Comparison of ENCODE assay signal across 9 cellular contexts in genomic region chr2:201223089-201224073, GRCh38. TPM values are rescaled to one million over a fixed set of nuclear protein-coding genes. Genes with fewer than 3 reads are reported as not detected.
DNase-seq lines count a peak whose midpoint lies in the region; ATAC-seq and TF ChIP-seq lines count a peak whose summit lies in the region.
"Had no signal": no experiment of that assay in that cellular context is flagged by ENCODE, and none has a peak within 500 bp of the region (broad histone marks: within the 10 kb centered on the region; RNA-seq: fewer than 3 reads in every experiment).

No MANE protein-coding gene starts in this region.

- no peak for TF ChIP-seq RAD21 in SK-N-SH (IDR thresholded peaks at IDR 0.05; ENCODE audit: low read length)

- H3K27me3 ChIP-seq in SK-N-SH (ENCODE audit: insufficient read depth): no peaks in the 10 kb centered on the region
- H3K27me3 ChIP-seq in upper lobe of right lung: no peaks in the 10 kb centered on the region

- DNase-seq in stimulated activated naive CD8-positive, alpha-beta T cell treated with anti-CD3 and anti-CD28 coated beads, Interleukin-15, Interleukin-2, amounts not matched to agents 100 U/mL and 50 U/mL, for 24 hours: no peak
- DNase-seq in SK-N-SH: no peak
- no peak for DNase-seq in upper lobe of right lung
- DNase-seq in C1 segment of cervical spinal cord (lab: John Stamatoyannopoulos, UW): no peak
- no peak for DNase-seq in NCI-H510A treated with DMSO at 0.1 percent for 48 hours (lab: John Stamatoyannopoulos, UW)
- no peak for DNase-seq in foreskin melanocyte
- DNase-seq: COR-L47 had no signal

- peaks cover 0 to 9% of the 10 kb centered on the region in 2 experiments; a peak in 1 of 4 replicates for H3K4me1 ChIP-seq in SK-N-SH (ENCODE audit: control insufficient read depth in 1 of 2, insufficient read depth in 2 of 2, low read depth in 1 of 2, low read length in 1 of 2)
- H3K4me1 ChIP-seq in upper lobe of right lung: peaks cover 26% of the 10 kb centered on the region

- peak overlapping the region; percentile 40; the same call in 1 of the 2 replicates for H3K4me2 ChIP-seq in SK-N-SH

- WGBS in SK-N-SH (ENCODE audit: low lambda C conversion rate): 67% methylated on average over 7 of the region's 8 CpGs

- POLR2A ChIA-PET in SK-N-SH (lab: Yijun Ruan, JAX): no interaction called here

- H3K4me3 Mint-ChIP-seq in stimulated activated naive CD8-positive, alpha-beta T cell treated with anti-CD3 and anti-CD28 coated beads, Interleukin-15, Interleukin-2, amounts not matched to agents 100 ng/mL and 50 ng/mL, for 24 hours: peak overlapping the region; percentile 21

- H4K20me1 ChIP-seq in SK-N-SH (ENCODE audit: insufficient read depth): no peaks in the 10 kb centered on the region

- H3K27ac ChIP-seq in SK-N-SH (ENCODE audit: low read depth in 2 of 2, low read length in 1 of 2) (no peak overlapping the region), upper lobe of right lung (peak overlapping the region; percentile 3)

- H3F3A ChIP-seq in SK-N-SH (replicated peaks; ENCODE audit: insufficient read depth): no peaks in the 10 kb centered on the region

- no peak for TF ChIP-seq CTCF in SK-N-SH (IDR thresholded peaks at IDR 0.05)
- no peak for TF ChIP-seq CTCF in upper lobe of right lung (IDR thresholded peaks at IDR 0.05)

- peaks cover 43% of the 10 kb centered on the region for H3K4me1 Mint-ChIP-seq in stimulated activated naive CD8-positive, alpha-beta T cell treated with anti-CD3 and anti-CD28 coated beads, Interleukin-15, Interleukin-2, amounts not matched to agents 100 ng/mL and 50 ng/mL, for 24 hours (ENCODE audit: low read depth)

- H3K4me3 ChIP-seq in SK-N-SH (ENCODE audit: low read depth in 2 of 2, low read length in 1 of 2) (no peak overlapping the region), upper lobe of right lung (no peak overlapping the region)

- H3K27ac Mint-ChIP-seq in stimulated activated naive CD8-positive, alpha-beta T cell treated with anti-CD3 and anti-CD28 coated beads, Interleukin-15, Interleukin-2, amounts not matched to agents 100 ng/mL and 50 ng/mL, for 24 hours: peak overlapping the region; percentile 37

- peaks cover 4% of the 10 kb centered on the region for H3K36me3 Mint-ChIP-seq in stimulated activated naive CD8-positive, alpha-beta T cell treated with anti-CD3 and anti-CD28 coated beads, Interleukin-15, Interleukin-2, amounts not matched to agents 100 ng/mL and 50 ng/mL, for 24 hours (ENCODE audit: low read depth)

- H3K36me3 ChIP-seq in SK-N-SH (replicated peaks in 1 of 2; ENCODE audit: control insufficient read depth in 1 of 2, insufficient read depth in 2 of 2, low read length in 1 of 2) (no peaks in the 10 kb centered on the region), upper lobe of right lung (peaks cover 11% of the 10 kb centered on the region)

- no peaks in the 10 kb centered on the region for H3K27me3 Mint-ChIP-seq in stimulated activated naive CD8-positive, alpha-beta T cell treated with anti-CD3 and anti-CD28 coated beads, Interleukin-15, Interleukin-2, amounts not matched to agents 100 ng/mL and 50 ng/mL, for 24 hours

- CTCF ChIA-PET in SK-N-SH (lab: Yijun Ruan, JAX): interaction anchor here (1.8 kb wide), 1 partner anchor 9 kb away, joined by 9 read pairs; no protein-coding TSS in a partner anchor

- no peak overlapping the region for H3K9ac ChIP-seq in SK-N-SH

- H3K79me2 ChIP-seq in SK-N-SH (ENCODE audit: insufficient read depth): no peaks in the 10 kb centered on the region

- no peaks in the 10 kb centered on the region for H3K9me2 ChIP-seq in SK-N-SH

- peak overlapping the region; percentile 47; the same call in 1 of the 2 replicates for H2AFZ ChIP-seq in SK-N-SH (ENCODE audit: low read depth)

- H3K9me3 ChIP-seq in SK-N-SH (no peaks in the 10 kb centered on the region), upper lobe of right lung (no peaks in the 10 kb centered on the region)

- no peak for ATAC-seq in stimulated activated naive CD8-positive, alpha-beta T cell treated with anti-CD3 and anti-CD28 coated beads, Interleukin-15, Interleukin-2, amounts not matched to agents 100 U/mL and 50 U/mL, for 24 hours
- ATAC-seq in HG02885 (IDR thresholded peaks at IDR 0.05; ENCODE audit: poor library complexity, unreplicated experiment): peak; percentile 94
- ATAC-seq in upper lobe of right lung: no peak

- H3K9me3 Mint-ChIP-seq in stimulated activated naive CD8-positive, alpha-beta T cell treated with anti-CD3 and anti-CD28 coated beads, Interleukin-15, Interleukin-2, amounts not matched to agents 100 ng/mL and 50 ng/mL, for 24 hours: no peaks in the 10 kb centered on the region

- TF ChIP-seq EP300 in SK-N-SH (IDR thresholded peaks at IDR 0.05; ENCODE audit: borderline replicate concordance in 1 of 2, low read depth in 1 of 2, low read length in 1 of 2): no peak

- intact Hi-C loops in upper lobe of right lung (cut with DNase I): no loop called here

TF ChIP-seq in SK-N-SH, 30 proteins besides CTCF, POLR2A, EP300 and RAD21:
- TF ChIP-seq FOXJ3 (CRISPR knock-in tag; IDR thresholded peaks at IDR 0.05) (no peak), MEF2A (IDR thresholded peaks at IDR 0.05; ENCODE audit: borderline replicate concordance, low read depth) (no peak), GATA2 (CRISPR knock-in tag; IDR thresholded peaks at IDR 0.05) (no peak), ELF1 (IDR thresholded peaks at IDR 0.05) (no peak), RFX5 (IDR thresholded peaks at IDR 0.05; ENCODE audit: low read length) (no peak), EZH2phosphoT487 (IDR thresholded peaks at IDR 0.05; ENCODE audit: borderline replicate concordance, low read depth) (no peak), USF2 (IDR thresholded peaks at IDR 0.05; ENCODE audit: borderline replicate concordance, low read depth, low read length) (no peak), GABPA (IDR thresholded peaks at IDR 0.05; ENCODE audit: low read depth) (no peak), NFIC (IDR thresholded peaks at IDR 0.05; ENCODE audit: borderline replicate concordance) (no peak), MAX (IDR thresholded peaks at IDR 0.05; ENCODE audit: low read depth) (no peak), SIN3A (IDR thresholded peaks at IDR 0.05; ENCODE audit: borderline replicate concordance, low read depth, low read length) (no peak)

RNA-seq across cellular contexts. Expression of gene CASP8, which starts 37.0 kb away (rescaled TPM):
- polyA plus RNA-seq in SK-N-SH (2012; rRNA removed): 13.1 and 15.6 TPM in 2 replicates
- polyA plus RNA-seq in SK-N-SH (2012; cell fraction: cytosol; rRNA removed): 13.2 and 13.7 TPM in 2 replicates
- 14.3 and 25.6 TPM in 2 replicates for polyA plus RNA-seq in SK-N-SH (2012; cell fraction: nucleus; rRNA removed)
- total RNA-seq in upper lobe of right lung: 39.5 TPM

RNA-seq across cellular contexts. Expression of gene CASP10, which starts 40.4 kb away (rescaled TPM):
- polyA plus RNA-seq in SK-N-SH (2012; rRNA removed): 0.12 and 0.31 TPM in 2 replicates
- polyA plus RNA-seq in SK-N-SH (2012; cell fraction: cytosol; rRNA removed): 0.17 and 0.21 TPM in 2 replicates
- polyA plus RNA-seq in SK-N-SH (2012; cell fraction: nucleus; rRNA removed): 0.11 and 0.74 TPM in 2 replicates
- 31.6 TPM for total RNA-seq in upper lobe of right lung
